Comparison of ENCODE assay signal across 8 cellular contexts in genomic region chr16:21835747-21836146, GRCh38. TPM values are rescaled to one million over a fixed set of nuclear protein-coding genes. Genes with fewer than 3 reads are reported as not detected.
DNase-seq lines count a peak whose midpoint lies in the region; ATAC-seq, FAIRE-seq and TF ChIP-seq lines count a peak whose summit lies in the region.
"Not testable (repeated sequence)": the region's sequence is repeated elsewhere in the genome, so short reads cannot be mapped to it uniquely, and the experiment has no call there.

No MANE protein-coding gene starts in this region.

- H3K9ac ChIP-seq in HUES64 (ENCODE audit: low read depth, low read length); PC-3 (ENCODE audit: low read length); K562 (ENCODE audit: insufficient read depth in 1 of 2, low read depth in 2 of 2, low read length in 2 of 2): not testable (repeated sequence)

- ATAC-seq in PC-3, K562: not testable (repeated sequence)

- TSS peak; percentile 65 for BruUV-seq in A673 (replicated peaks; lab: Mats Ljungman, UMichigan)
- BruUV-seq in PC-3 (replicated peaks; lab: Mats Ljungman, UMichigan), result TSS peak; percentile 85
- TSS peak; percentile 88 for BruUV-seq in K562 (replicated peaks; lab: Mats Ljungman, UMichigan)

- TF ChIP-seq CTCF in A673 (conservative IDR thresholded peaks at IDR 0.05; ENCODE audit: low read depth, low read length); PC-3 (conservative IDR thresholded peaks at IDR 0.05; ENCODE audit: low read depth, low read length); K562 (IDR thresholded peaks at IDR 0.05 in 2 of 3, conservative IDR thresholded peaks at IDR 0.05 in 1 of 3; ENCODE audit: insufficient read depth in 2 of 3, low read depth in 1 of 3, low read length in 3 of 3): not testable (repeated sequence)

- not testable (repeated sequence) for H3K27ac Mint-ChIP-seq in CD8-positive, alpha-beta memory T cell; immature natural killer cell

- not testable (repeated sequence) for H3K4me1 ChIP-seq in A673 (ENCODE audit: insufficient read depth, low read length, poor library complexity, severe bottlenecking); CD8-positive, alpha-beta memory T cell (ENCODE audit: insufficient read depth, low read length); HUES64 (ENCODE audit: insufficient read depth, low read length); PC-3 (ENCODE audit: insufficient read depth, low read length); K562 (replicated peaks in 1 of 2; ENCODE audit: control insufficient read depth in 2 of 2, insufficient read depth in 2 of 2, low read length in 2 of 2); effector memory CD4-positive, alpha-beta T cell (ENCODE audit: control insufficient read depth, insufficient read depth, low read length, poor library complexity, severe bottlenecking)

- not testable (repeated sequence) for TF ChIP-seq POLR2A in K562 (conservative IDR thresholded peaks at IDR 0.05)

- not testable (repeated sequence) for H3K36me3 ChIP-seq in A673 (ENCODE audit: insufficient read depth, low read length, poor library complexity, severe bottlenecking); CD8-positive, alpha-beta memory T cell (ENCODE audit: insufficient read depth, low read length); HUES64 (ENCODE audit: insufficient read depth, low read length); PC-3 (ENCODE audit: low read depth, low read length); K562 (ENCODE audit: control insufficient read depth, insufficient read depth, low read length); effector memory CD4-positive, alpha-beta T cell (ENCODE audit: control insufficient read depth, insufficient read depth, low read length)

- DNase-seq in A673 (ENCODE audit: low spot score); PC-3; K562 (ENCODE audit: extremely low read depth in 1 of 4, low spot score in 3 of 4): not testable (repeated sequence)
- DNase-seq in CD8-positive, alpha-beta memory T cell, result peak in 4 of 5 donors; percentile 14 to 62 (median 52)
- DNase-seq in T-helper 22 cell (ENCODE audit: low read depth), result peak; percentile 5
- DNase-seq in effector memory CD4-positive, alpha-beta T cell, result peak in 2 of 3 donors; percentile 6 to 27
- peak; percentile 32 to 66 (median 65) for DNase-seq in immature natural killer cell

- TF ChIP-seq RAD21 in K562 (CRISPR knock-in tag; conservative IDR thresholded peaks at IDR 0.05 in 1 of 2, IDR thresholded peaks at IDR 0.05 in 1 of 2), result not testable (repeated sequence)

- H3K27me3 ChIP-seq in A673 (replicated peaks; ENCODE audit: insufficient read depth, low read depth, low read length, poor library complexity); CD8-positive, alpha-beta memory T cell (ENCODE audit: insufficient read depth, low read length, poor library complexity, severe bottlenecking); PC-3 (ENCODE audit: low read length); K562 (ENCODE audit: control insufficient read depth in 2 of 2, insufficient read depth in 2 of 2, low read length in 2 of 2); effector memory CD4-positive, alpha-beta T cell (replicated peaks; ENCODE audit: control insufficient read depth, insufficient read depth, low read length, poor library complexity, severe bottlenecking): not testable (repeated sequence)
- H3K27me3 ChIP-seq in HUES64 (ENCODE audit: insufficient read depth, low read length), result peaks cover 11% of the 10 kb centered on the region

- H3K79me2 ChIP-seq in PC-3 (ENCODE audit: low read length); K562 (ENCODE audit: control insufficient read depth, insufficient read depth, low read length): not testable (repeated sequence)

- not testable (repeated sequence) for H2AFZ ChIP-seq in PC-3 (ENCODE audit: low read length); K562 (ENCODE audit: low read depth, low read length)

- not testable (repeated sequence) for TF ChIP-seq EP300 in K562 (IDR thresholded peaks at IDR 0.05; ENCODE audit: low read length)

- not testable (repeated sequence) for H3K27ac ChIP-seq in A673 (ENCODE audit: low read depth, low read length, poor library complexity, severe bottlenecking); CD8-positive, alpha-beta memory T cell (ENCODE audit: low read depth, low read length); HUES64 (ENCODE audit: low read depth, low read length); PC-3 (ENCODE audit: low read length); K562 (ENCODE audit: extremely low read depth, low read depth, low read length)
- H3K27ac ChIP-seq in effector memory CD4-positive, alpha-beta T cell (ENCODE audit: insufficient read depth, low read length, poor library complexity, severe bottlenecking), result peak overlapping the region; percentile 58

- POLR2A ChIA-PET in A673 (lab: Charles Lee; ENCODE audit: low non-redundant PET); CD8-positive, alpha-beta memory T cell (lab: Charles Lee); PC-3 (lab: Charles Lee; ENCODE audit: unreplicated experiment); K562 (lab: Yijun Ruan, JAX): not testable (repeated sequence)

- 3% methylated on average over 6 of the region's 24 CpGs for WGBS in HUES64
- 6% methylated on average over 4 of the region's 24 CpGs for WGBS in K562 (ENCODE audit: insufficient coverage, low coverage, missing lambda C conversion rate)

- not testable (repeated sequence) for H3K9me3 ChIP-seq in A673 (ENCODE audit: low read depth, low read length, poor library complexity, severe bottlenecking); CD8-positive, alpha-beta memory T cell (ENCODE audit: low read length); HUES64 (ENCODE audit: insufficient read depth, low read depth, low read length); PC-3 (ENCODE audit: low read length); K562 (replicated peaks; ENCODE audit: control insufficient read depth, insufficient read depth, low read depth, low read length); effector memory CD4-positive, alpha-beta T cell (ENCODE audit: control insufficient read depth, low read length)

- not testable (repeated sequence) for H3K4me1 Mint-ChIP-seq in CD8-positive, alpha-beta memory T cell; immature natural killer cell

- intact Hi-C loops in A673 (cut with micrococcal nuclease; ENCODE audit: unreplicated experiment); PC-3 (cut with micrococcal nuclease); K562 (cut with micrococcal nuclease): not testable (repeated sequence)

- FAIRE-seq in K562 (lab: Jason Lieb, UNC), result not testable (repeated sequence)

- in situ Hi-C loops in K562 (cut with MboI), result loop anchor here (25.0 kb wide), 1 partner anchor 102 kb away; no protein-coding TSS in a partner anchor

- CTCF ChIA-PET in A673 (lab: Charles Lee); CD8-positive, alpha-beta memory T cell (lab: Charles Lee); PC-3 (lab: Charles Lee); K562 (lab: Yijun Ruan, JAX; ENCODE audit: low intra/inter-chr PET ratio): not testable (repeated sequence)

- not testable (repeated sequence) for H3K9me3 Mint-ChIP-seq in CD8-positive, alpha-beta memory T cell; immature natural killer cell

- H3F3A ChIP-seq in PC-3 (ENCODE audit: low read length, unreplicated experiment), result not testable (repeated sequence)

- H3K27me3 Mint-ChIP-seq in CD8-positive, alpha-beta memory T cell; immature natural killer cell (ENCODE audit: low read depth in 3 of 3): not testable (repeated sequence)

- not testable (repeated sequence) for H3K4me3 Mint-ChIP-seq in CD8-positive, alpha-beta memory T cell; immature natural killer cell

- H3K36me3 Mint-ChIP-seq in CD8-positive, alpha-beta memory T cell; immature natural killer cell: not testable (repeated sequence)

- H3K4me3 ChIP-seq in A673 (ENCODE audit: low read depth, low read length, poor library complexity, severe bottlenecking); CD8-positive, alpha-beta memory T cell (ENCODE audit: low read length); PC-3 (ENCODE audit: low read length); K562; effector memory CD4-positive, alpha-beta T cell (ENCODE audit: insufficient read depth, low read depth, low read length, poor library complexity, severe bottlenecking): not testable (repeated sequence)
- H3K4me3 ChIP-seq in HUES64 (ENCODE audit: low read length), result peak overlapping the region; percentile 26; the same call in 1 of the 2 replicates

- not testable (repeated sequence) for H4K20me1 ChIP-seq in PC-3 (ENCODE audit: low read length); K562 (replicated peaks; ENCODE audit: control insufficient read depth, insufficient read depth, low read length)

- not testable (repeated sequence) for H3K9me2 ChIP-seq in PC-3 (replicated peaks; ENCODE audit: low read length)

- not testable (repeated sequence) for H3K4me2 ChIP-seq in PC-3 (ENCODE audit: low read length); K562 (ENCODE audit: insufficient read depth, low read length)

- H3K9me1 ChIP-seq in K562 (ENCODE audit: control insufficient read depth, insufficient read depth, low read length), result not testable (repeated sequence)

RNA-seq across cellular contexts. Expression of gene NPIPB4, which starts 21.8 kb away (rescaled TPM):
- total RNA-seq in A673 (2021) (159 and 163 TPM in 2 replicates), PC-3 (2014; rRNA removed) (17.2 and 18.4 TPM in 2 replicates), K562 (2014; rRNA removed) (9.1 and 11.6 TPM in 2 replicates), K562 (2014; rRNA removed; fragmentation: Illumina TruSeq; extraction: Trizol) (50.7 and 55.1 TPM in 2 replicates), K562 (2015; rRNA removed; fragmentation: Illumina TruSeq; extraction: Trizol) (41.3 and 45.2 TPM in 2 replicates), K562 (2021) (77.3 and 78.6 TPM in 2 replicates)
- total RNA-seq in CD8-positive, alpha-beta memory T cell, result 100 to 1,000 TPM; 105 to 111 TPM
- 7.8 TPM for polyA plus RNA-seq in CD8-positive, alpha-beta memory T cell
- 21.3 TPM for polyA plus RNA-seq in HUES64 (2013, experiment 1 of 2)
- 18.3 TPM for polyA plus RNA-seq in HUES64 (2013, experiment 2 of 2)
- total RNA-seq in K562 (2011; cell fraction: chromatin; rRNA removed; ENCODE audit: low replicate concordance), result 373 and 1,038 TPM in 2 replicates
- total RNA-seq in K562 (2011; cell fraction: nucleolus; rRNA removed), result 171 and 261 TPM in 2 replicates
- 395 and 684 TPM in 2 replicates for total RNA-seq in K562 (2011; cell fraction: nucleoplasm; rRNA removed)
- polyA plus RNA-seq in K562 (2011; rRNA removed) (35.6 and 37.6 TPM in 2 replicates), K562 (2014; fragmentation: Illumina TruSeq; extraction: Trizol) (36.4 and 42.2 TPM in 2 replicates), K562 (2014; fragmentation: Nextera tagmentation; extraction: Ambion mirVana) (1 to 10 TPM; 2.4 to 3.2 TPM), K562 (2014; rRNA removed) (39.8 and 50.9 TPM in 2 replicates), immature natural killer cell (10 to 100 TPM in 1 of 3 donors, under 1 TPM in 1, not detected in 1; 0.92 to 10.5 TPM)
- 6.8 and 14.5 TPM in 2 replicates for polyA plus RNA-seq in K562 (2011; cell fraction: cytosol; rRNA removed)
- polyA plus RNA-seq in K562 (2011; cell fraction: nucleus; rRNA removed), result 112 and 119 TPM in 2 replicates
- 40.1 and 42.8 TPM in 2 replicates for polyA plus RNA-seq in K562 (2012)
- polyA minus RNA-seq in K562 (2011; rRNA and poly(A)+ RNA removed), result 101 and 102 TPM in 2 replicates
- 25.8 and 29.8 TPM in 2 replicates for polyA minus RNA-seq in K562 (2011; cell fraction: cytosol; rRNA and poly(A)+ RNA removed)
- 96.1 and 113 TPM in 2 replicates for polyA minus RNA-seq in K562 (2011; cell fraction: nucleus; rRNA and poly(A)+ RNA removed)
